15 cellular contexts compared by ENCODE assay signal in the genomic region with DNA sequence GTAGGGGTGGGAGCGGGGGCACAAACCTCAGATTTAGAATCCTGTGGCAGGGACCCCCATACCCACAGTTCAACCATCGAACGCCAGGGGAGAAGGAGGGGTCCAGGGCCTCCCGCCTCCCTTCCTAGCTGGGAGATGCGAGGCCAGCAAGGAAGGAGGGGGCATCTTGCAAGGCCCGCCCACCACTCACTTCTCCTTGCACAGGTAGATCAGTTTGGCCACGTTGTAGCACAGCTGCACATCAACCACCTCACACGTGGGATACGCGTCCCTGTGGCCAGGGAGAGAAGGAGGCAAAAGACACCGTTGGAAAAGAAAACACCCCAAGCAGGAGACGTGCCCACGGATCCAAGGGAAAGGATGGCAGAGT. TPM values are rescaled to one million over a fixed set of nuclear protein-coding genes. Genes with fewer than 3 reads are reported as not detected.
DNase-seq lines count a peak whose midpoint lies in the region; ATAC-seq and TF ChIP-seq lines count a peak whose summit lies in the region.
"Had no signal": no experiment of that assay in that cellular context is flagged by ENCODE, and none has a peak within 500 bp of the region (broad histone marks: within the 10 kb centered on the region; RNA-seq: fewer than 3 reads in every experiment).

No MANE protein-coding gene starts in this region.

- no peak for TF ChIP-seq CTCF in CD4-positive, alpha-beta T cell (IDR thresholded peaks at IDR 0.05)
- TF ChIP-seq CTCF in ascending aorta (IDR thresholded peaks at IDR 0.05): no peak
- TF ChIP-seq CTCF in neutrophil (IDR thresholded peaks at IDR 0.05): no peak
- TF ChIP-seq CTCF in thoracic aorta (IDR thresholded peaks at IDR 0.05): no peak

- no peaks in the 10 kb centered on the region for H3K9me3 ChIP-seq in CD4-positive, alpha-beta T cell (ENCODE audit: control insufficient read depth, low read length)
- no peaks in the 10 kb centered on the region for H3K9me3 ChIP-seq in ascending aorta
- no peaks in the 10 kb centered on the region for H3K9me3 ChIP-seq in neutrophil
- H3K9me3 ChIP-seq in thoracic aorta: no peaks in the 10 kb centered on the region
- H3K9me3 ChIP-seq: BLaER1 treated with 17β-estradiol and CSF1 and Interleukin-3, amounts not matched to agents 10 nM and 100 nM had no signal

- peak overlapping the region; percentile 71 for H3K27ac Mint-ChIP-seq in CD4-positive, alpha-beta T cell
- H3K27ac Mint-ChIP-seq: GM23338 had no signal

- POLR2A ChIA-PET in CD4-positive, alpha-beta T cell (lab: Charles Lee): interaction anchor here (0.7 kb wide), 1 partner anchor 85 kb away, joined by 3 read pairs; a partner anchor contains a TSS

- intact Hi-C loops in CD4-positive, alpha-beta T cell (cut with DNase I, micrococcal nuclease): no loop called here
- intact Hi-C loops in ascending aorta (cut with DNase I): no loop called here

- H3K27me3 Mint-ChIP-seq in CD4-positive, alpha-beta T cell: no peaks in the 10 kb centered on the region

- no peak for DNase-seq in CD4-positive, alpha-beta T cell
- no peak for DNase-seq in ascending aorta (ENCODE audit: low spot score in 2 of 2)
- no peak for DNase-seq in thoracic aorta (ENCODE audit: low spot score)
- DNase-seq in NCI-H2227 (lab: John Stamatoyannopoulos, UW; ENCODE audit: unreplicated experiment): no peak
- no peak for DNase-seq in DMS53 (lab: John Stamatoyannopoulos, UW)
- DNase-seq: CD8-positive, alpha-beta T cell; KG1; NCI-H1105 treated with DMSO at 0.1 percent for 48 hours; NCI-H2029 treated with DMSO at 0.1 percent for 48 hours; NCI-H526 had no signal

- peaks cover 95% of the 10 kb centered on the region for H3K36me3 Mint-ChIP-seq in CD4-positive, alpha-beta T cell (ENCODE audit: low read depth)

- no peak overlapping the region for H3K4me3 Mint-ChIP-seq in CD4-positive, alpha-beta T cell
- H3K4me3 Mint-ChIP-seq: CD8-positive, alpha-beta T cell; GM23338 had no signal

- no peak overlapping the region for H3K4me3 ChIP-seq in ascending aorta
- H3K4me3 ChIP-seq in neutrophil (ENCODE audit: low read depth in 1 of 2, low read length in 1 of 2): no peak overlapping the region
- H3K4me3 ChIP-seq in thoracic aorta: no peak overlapping the region
- H3K4me3 ChIP-seq: BLaER1 treated with 17β-estradiol and CSF1 and Interleukin-3, amounts not matched to agents 10 nM and 100 nM; GM23338 had no signal

- H3K27me3 ChIP-seq in CD4-positive, alpha-beta T cell (ENCODE audit: control insufficient read depth, insufficient read depth, low read length): no peaks in the 10 kb centered on the region
- H3K27me3 ChIP-seq in ascending aorta (no peaks in the 10 kb centered on the region), neutrophil (no peaks in the 10 kb centered on the region), thoracic aorta (replicated peaks; ENCODE audit: insufficient read depth) (no peaks in the 10 kb centered on the region)
- H3K27me3 ChIP-seq: BLaER1 treated with 17β-estradiol and CSF1 and Interleukin-3, amounts not matched to agents 10 nM and 100 nM had no signal

- CTCF ChIA-PET in CD4-positive, alpha-beta T cell (lab: Charles Lee): interaction anchor here (1.2 kb wide), 1 partner anchor 48 kb away, joined by 3 read pairs; no protein-coding TSS in a partner anchor

- no peaks in the 10 kb centered on the region for H3K9me3 Mint-ChIP-seq in CD4-positive, alpha-beta T cell
- H3K9me3 Mint-ChIP-seq: CD8-positive, alpha-beta T cell; GM23338 had no signal

- ATAC-seq in CD4-positive, alpha-beta T cell (ENCODE audit: poor library complexity): no peak
- ATAC-seq in thoracic aorta (ENCODE audit: insufficient number of reproducible peaks, low FRiP score, low read depth): no peak
- no peak for ATAC-seq in HG03354 (IDR thresholded peaks at IDR 0.05; ENCODE audit: poor library complexity, severe bottlenecking, unreplicated experiment)
- ATAC-seq: CD8-positive, alpha-beta T cell; GM23338 had no signal

- H3K4me1 ChIP-seq in ascending aorta (peaks cover 0 to 3% of the 10 kb centered on the region in 2 donors), neutrophil (ENCODE audit: control insufficient read depth in 1 of 2, insufficient read depth in 1 of 2, low read depth in 1 of 2, low read length in 1 of 2) (peaks cover 39 to 48% of the 10 kb centered on the region in 2 experiments), thoracic aorta (ENCODE audit: control insufficient read depth in 1 of 2, low read depth in 2 of 2) (peaks cover 9 to 26% of the 10 kb centered on the region in 2 donors)

- peaks cover 50 to 79% of the 10 kb centered on the region in 2 donors for H3K36me3 ChIP-seq in ascending aorta
- peaks cover 98% of the 10 kb centered on the region for H3K36me3 ChIP-seq in neutrophil
- H3K36me3 ChIP-seq in thoracic aorta: peaks cover 56% of the 10 kb centered on the region

- H3K27ac ChIP-seq in CD4-positive, alpha-beta T cell (ENCODE audit: low read depth, low read length): no peak overlapping the region
- peak overlapping the region; percentile 55 to 66 for H3K27ac ChIP-seq in ascending aorta
- peak overlapping the region; percentile 84 for H3K27ac ChIP-seq in neutrophil
- H3K27ac ChIP-seq in thoracic aorta: peak overlapping the region; percentile 27 to 51
- H3K27ac ChIP-seq: HL-60 had no signal

- H3K4me1 Mint-ChIP-seq in CD4-positive, alpha-beta T cell (ENCODE audit: low read depth): peaks cover 31% of the 10 kb centered on the region

RNA-seq across cellular contexts. Expression of a gene that starts 19.6 kb away (rescaled TPM):
- total RNA-seq in CD4-positive, alpha-beta T cell: 100 to 1,000 TPM; 199 to 204 TPM
- total RNA-seq in ascending aorta (41.3 TPM), thoracic aorta (100 to 1,000 TPM in 1 of 2 donors, 10 to 100 TPM in 1; 75.1 to 105 TPM)

RNA-seq across cellular contexts. Expression of a gene that starts 26.4 kb away (rescaled TPM):
- total RNA-seq in CD4-positive, alpha-beta T cell: not detected
- not detected for total RNA-seq in ascending aorta
- not detected for total RNA-seq in thoracic aorta
- total RNA-seq: CD8-positive, alpha-beta T cell had no signal

RNA-seq across cellular contexts. Expression of a gene that starts 52.6 kb away (rescaled TPM):
- under 1 TPM; 0.34 to 0.47 TPM for total RNA-seq in CD4-positive, alpha-beta T cell
- total RNA-seq in ascending aorta: 127 TPM
- 10 to 100 TPM; 58.9 to 77.6 TPM for total RNA-seq in thoracic aorta

Comparison
In these comparisons a context has a peak if more than half of its experiments do, and no peak if none do; other contexts are left out.
1. RNA of a gene that starts 52.6 kb away (total RNA-seq): 127 TPM in ascending aorta (single experiment) and 58.9 to 77.6 TPM in thoracic aorta; 0.34 to 0.47 TPM in CD4-positive, alpha-beta T cell; every median in the first group is over 10 times any median in the second.